Comparison of ENCODE assay signal across 22 cellular contexts in genomic region chr11:62129610-62130497, GRCh38.
"Had no signal": no experiment of that assay in that cellular context is flagged by ENCODE, and none has a peak within 500 bp of the region (broad histone marks: within the 10 kb centered on the region; RNA-seq: fewer than 3 reads in every experiment).

No MANE protein-coding gene starts in this region.

- H3K9me3 ChIP-seq: colonic mucosa, gastroesophageal sphincter, heart right ventricle, prostate gland, right atrium auricular region, suprapubic skin had no signal

- H3K4me3 ChIP-seq: colonic mucosa, gastroesophageal sphincter, heart right ventricle, prostate gland, right atrium auricular region, suprapubic skin had no signal

- H3K4me1 ChIP-seq: prostate gland had no signal

- H3K36me3 ChIP-seq: colonic mucosa had no signal

- DNase-seq: activated CD4-positive, alpha-beta T cell treated with anti-CD3 and anti-CD28 coated beads, Interleukin-2, amount 50 U/mL, for 4 hours; activated CD4-positive, CD25-positive, alpha-beta regulatory T cell; activated naive CD4-positive, alpha-beta T cell treated with anti-CD3 and anti-CD28 coated beads for 36 hours; activated naive CD8-positive, alpha-beta T cell treated with anti-CD3 and anti-CD28 coated beads, Interleukin-2, amount 50 U/mL, for 24 hours; activated T-cell treated with anti-CD3 and anti-CD28 coated beads, Interleukin-2, amount 50 U/mL, for 1 hour; anterior cingulate cortex; central memory CD4-positive, alpha-beta T cell; colonic mucosa; heart right ventricle; immature natural killer cell; mesendoderm; naive thymus-derived CD8-positive, alpha-beta T cell; occipital lobe; stimulated activated naive CD8-positive, alpha-beta T cell treated with anti-CD3 and anti-CD28 coated beads, Interleukin-15, Interleukin-2, amounts not matched to agents 100 U/mL and 50 U/mL, for 24 hours; T1000; trophoblast cell had no signal

- H3K27me3 ChIP-seq: colonic mucosa, gastroesophageal sphincter, heart right ventricle, right atrium auricular region, suprapubic skin had no signal

- ATAC-seq: activated naive CD8-positive, alpha-beta T cell treated with anti-CD3 and anti-CD28 coated beads, Interleukin-2, amount 50 U/mL, for 24 hours; activated T-helper 17 cell treated with anti-CD3 and anti-CD28 coated beads, Interleukin-2, amount 50 U/mL, for 72 hours; esophagus mucosa; gastroesophageal sphincter; heart right ventricle; naive thymus-derived CD8-positive, alpha-beta T cell; stimulated activated naive CD8-positive, alpha-beta T cell treated with anti-CD3 and anti-CD28 coated beads, Interleukin-15, Interleukin-2, amounts not matched to agents 100 U/mL and 50 U/mL, for 24 hours had no signal

- H3K27ac ChIP-seq: colonic mucosa, gastroesophageal sphincter, heart right ventricle, prostate gland, right atrium auricular region, suprapubic skin had no signal
